ENCODE assay signal across 28 cellular contexts in the genomic region with DNA sequence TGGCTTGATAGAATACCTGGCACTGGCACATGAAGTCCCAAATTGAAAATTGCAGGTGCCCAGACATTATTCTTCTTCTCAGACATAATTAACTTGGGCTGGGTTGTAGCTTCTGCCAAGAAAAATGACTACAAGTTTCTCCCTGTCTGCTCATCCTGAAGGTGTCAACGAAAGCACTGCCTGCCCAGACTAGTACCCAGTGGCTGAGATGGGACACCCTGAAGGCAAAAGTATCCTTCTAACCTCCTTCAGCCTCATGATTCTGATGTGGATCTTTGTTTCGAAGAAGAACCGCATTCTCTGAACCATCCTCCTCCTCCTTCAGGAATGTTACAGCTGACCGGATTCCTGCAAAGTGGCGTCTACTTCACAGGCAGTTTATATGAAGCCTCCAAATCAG.
"Had no signal": no experiment of that assay in that cellular context is flagged by ENCODE, and none has a peak within 500 bp of the region (broad histone marks: within the 10 kb centered on the region; RNA-seq: fewer than 3 reads in every experiment).

No MANE protein-coding gene starts in this region.

- H3K4me1 ChIP-seq: ascending aorta, body of pancreas, Peyer's patch had no signal

- H3K9me3 ChIP-seq: ascending aorta, body of pancreas, Peyer's patch had no signal

- H3K27me3 ChIP-seq: ascending aorta, body of pancreas, Peyer's patch had no signal

- DNase-seq: activated B cell treated with CpG ODN at 0.5 μM for 24 hours; activated CD4-positive, alpha-beta T cell treated with anti-CD3 and anti-CD28 coated beads for 1 hour; activated CD4-positive, alpha-beta T cell treated with anti-CD3 and anti-CD28 coated beads, Interleukin-2, amount 10 ng/mL, durations not matched to agents 24 days and 14 days; activated CD4-positive, alpha-beta T cell treated with anti-CD3 and anti-CD28 coated beads, Interleukin-2, amount 50 U/mL, for 48 hours; activated CD8-positive, alpha-beta memory T cell treated with anti-CD3 and anti-CD28 coated beads, Interleukin-2, amount 10 ng/mL, durations not matched to agents 7 days and 5 days; activated effector memory CD4-positive, alpha-beta T cell treated with anti-CD3 and anti-CD28 coated beads, Interleukin-2, amount 50 U/mL, for 16 hours; activated naive CD4-positive, alpha-beta T cell treated with Interleukin-2 at 50 U/mL for 16 hours; activated naive CD8-positive, alpha-beta T cell treated with anti-CD3 and anti-CD28 coated beads, Interleukin-2, amount 50 U/mL, for 24 hours; activated T-cell treated with anti-CD3 and anti-CD28 coated beads, Interleukin-2, amount 50 U/mL, for 4 hours; amniotic stem cell; body of pancreas; KG1; NCI-H1092; NCI-H1417; NCI-H1694; NCI-H2029; NCI-H2107; NCI-H2171 treated with DMSO at 0.1 percent for 48 hours; NCI-H345; NCI-H510A treated with DMSO at 0.1 percent for 48 hours; NCI-H69; NK-92 treated with Interleukin-12 subunit alpha and Interleukin-12 subunit beta, amount 100 ng/mL, for 24 hours; Peyer's patch; SHP77 treated with DMSO at 0.1 percent for 48 hours; T-helper 2 cell; T1000 had no signal

- H3K36me3 ChIP-seq: ascending aorta, Peyer's patch had no signal

- H3K4me3 ChIP-seq: ascending aorta, body of pancreas, Peyer's patch had no signal

- H3K27ac ChIP-seq: ascending aorta, body of pancreas, Peyer's patch had no signal

- ATAC-seq: activated CD8-positive, alpha-beta memory T cell treated with anti-CD3 and anti-CD28 coated beads, Interleukin-2, amount 10 ng/mL, durations not matched to agents 7 days and 5 days; activated naive CD4-positive, alpha-beta T cell treated with anti-CD3 and anti-CD28 coated beads, Interleukin-2, amount 50 U/mL, for 72 hours; activated naive CD8-positive, alpha-beta T cell treated with anti-CD3 and anti-CD28 coated beads, Interleukin-2, amount 50 U/mL, for 24 hours; activated T-cell treated with anti-CD3 and anti-CD28 coated beads, Interleukin-2, amount 50 U/mL, for 4 hours; body of pancreas had no signal
